ENCODE assay signal across 11 cellular contexts in genomic region chr22:49216579-49216978, GRCh38.
"Had no signal": no experiment of that assay in that cellular context is flagged by ENCODE, and none has a peak within 500 bp of the region (broad histone marks: within the 10 kb centered on the region; RNA-seq: fewer than 3 reads in every experiment).

No MANE protein-coding gene starts in this region.

- H3K4me3 Mint-ChIP-seq: activated CD4-positive, alpha-beta T cell treated with anti-CD3 and anti-CD28 coated beads for 36 hours; activated CD8-positive, alpha-beta T cell treated with anti-CD3 and anti-CD28 coated beads for 36 hours; activated naive CD8-positive, alpha-beta T cell; mesothelial cell of epicardium; neural progenitor cell had no signal

- DNase-seq: activated CD4-positive, alpha-beta T cell treated with anti-CD3 and anti-CD28 coated beads for 36 hours; activated CD8-positive, alpha-beta T cell treated with anti-CD3 and anti-CD28 coated beads for 36 hours; activated T-cell treated with anti-CD3 and anti-CD28 coated beads for 4 hours; foreskin melanocyte; stimulated activated naive CD4-positive, alpha-beta T cell; T-helper 9 cell had no signal

- ATAC-seq: activated CD4-positive, alpha-beta T cell treated with anti-CD3 and anti-CD28 coated beads for 36 hours; activated CD8-positive, alpha-beta T cell treated with anti-CD3 and anti-CD28 coated beads for 36 hours had no signal

- H3K4me3 ChIP-seq: breast epithelium, neural progenitor cell had no signal

- H3K27ac ChIP-seq: breast epithelium, neural progenitor cell, parathyroid adenoma had no signal

- H3K4me1 Mint-ChIP-seq: activated CD4-positive, alpha-beta T cell treated with anti-CD3 and anti-CD28 coated beads for 36 hours; mesothelial cell of epicardium; neural progenitor cell had no signal

- H3K36me3 ChIP-seq: breast epithelium, neural progenitor cell had no signal

- H3K36me3 Mint-ChIP-seq: activated naive CD8-positive, alpha-beta T cell; mesothelial cell of epicardium; neural progenitor cell had no signal

- H3K4me1 ChIP-seq: breast epithelium, neural progenitor cell, parathyroid adenoma had no signal

- H3K27ac Mint-ChIP-seq: activated CD4-positive, alpha-beta T cell treated with anti-CD3 and anti-CD28 coated beads for 36 hours; activated CD8-positive, alpha-beta T cell treated with anti-CD3 and anti-CD28 coated beads for 36 hours; activated naive CD8-positive, alpha-beta T cell; mesothelial cell of epicardium; neural progenitor cell had no signal
